13 cellular contexts compared by ENCODE assay signal in the genomic region with DNA sequence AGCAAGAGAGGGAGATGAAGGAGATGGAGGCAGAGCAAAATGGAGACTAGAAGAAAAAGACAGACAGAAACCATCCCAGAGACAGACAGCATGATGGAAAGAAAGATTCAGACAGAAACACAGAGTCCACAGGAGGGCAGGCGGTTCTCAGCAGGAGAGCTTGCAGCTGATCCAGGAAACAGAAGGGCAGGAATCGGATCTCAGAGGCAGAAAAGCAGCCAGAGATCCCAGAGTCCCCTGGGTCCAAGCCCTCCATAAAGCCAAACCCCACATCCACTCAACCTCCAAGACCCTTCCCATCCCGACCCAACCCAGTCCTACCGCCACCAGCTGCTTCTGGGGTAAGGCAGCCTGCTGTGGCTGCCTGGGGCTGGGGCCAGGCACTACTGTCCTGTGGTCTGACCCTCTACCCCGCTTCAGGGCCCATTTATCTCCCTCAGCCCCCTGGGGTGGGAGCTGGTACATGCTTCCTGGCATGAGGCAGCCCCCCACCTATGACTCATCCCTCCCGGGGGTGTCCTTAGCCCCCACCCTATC. TPM values are rescaled to one million over a fixed set of nuclear protein-coding genes. Genes with fewer than 3 reads are reported as not detected.
DNase-seq lines count a peak whose midpoint lies in the region; TF ChIP-seq lines count a peak whose summit lies in the region.
"Had no signal": no experiment of that assay in that cellular context is flagged by ENCODE, and none has a peak within 500 bp of the region (broad histone marks: within the 10 kb centered on the region; RNA-seq: fewer than 3 reads in every experiment).

A gene with protein sequence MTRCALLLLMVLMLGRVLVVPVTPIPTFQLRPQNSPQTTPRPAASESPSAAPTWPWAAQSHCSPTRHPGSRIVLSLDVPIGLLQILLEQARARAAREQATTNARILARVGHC (minus strand): TSS at position 400 of the 537 bp plus-strand sequence. CDS start 657 bp downstream, outside the sequence.

- peak; percentile 3 for DNase-seq in NCI-H2227 treated with DMSO at 0.1 percent for 48 hours (lab: John Stamatoyannopoulos, UW)
- no peak for DNase-seq in NCI-H2227 (lab: John Stamatoyannopoulos, UW; ENCODE audit: unreplicated experiment)
- DNase-seq in SK-MEL-5 (ENCODE audit: low read depth, low spot score) = peak; percentile 55
- no peak for DNase-seq in epithelial cell of prostate (ENCODE audit: low read depth, low spot score)
- no peak for DNase-seq in spleen
- DNase-seq in GM19240 (ENCODE audit: insufficient read length, low spot score) = no peak
- DNase-seq in RPMI8226 = no peak
- no peak for DNase-seq in amniotic stem cell (lab: John Stamatoyannopoulos, UW)
- DNase-seq: BE2C; central memory CD4-positive, alpha-beta T cell; NCI-H2029 treated with DMSO at 0.1 percent for 48 hours had no signal

- no peak within 1 kb of the TSS for H3K4me3 ChIP-seq in spleen

- H3K27ac ChIP-seq in epithelial cell of prostate = peak within 1 kb of the TSS; percentile 61
- peak within 1 kb of the TSS in 5 of 8 donors; percentile 2 to 62 (median 51) for H3K27ac ChIP-seq in spleen
- H3K27ac ChIP-seq: VCaP had no signal

- peaks cover 2 to 62% (median 35%) of the 10 kb centered on the region in 6 donors for H3K4me1 ChIP-seq in spleen

- H3K27me3 ChIP-seq in spleen (replicated peaks in 1 of 7) = no peaks in the 10 kb centered on the region
- H3K27me3 ChIP-seq: BE2C had no signal

- 65 to 80% (median 77%) methylated on average over 6 of the region's 6 CpGs for WGBS in spleen, 5 donors

- H3K9me3 ChIP-seq in spleen = no peaks in the 10 kb centered on the region
- H3K9me3 ChIP-seq: BE2C had no signal

- TF ChIP-seq CTCF in spleen (IDR thresholded peaks at IDR 0.05 in 8 of 11, conservative IDR thresholded peaks at IDR 0.05 in 3 of 11) = no peak

- no peak for TF ChIP-seq POLR2A in spleen (IDR thresholded peaks at IDR 0.05)

- in situ Hi-C loops in SK-MEL-5 (cut with HindIII; ENCODE audit: low pct_unique_long_range_greater_than_20kb, low sequenced_read_pairs) = no loop called here

- no peaks in the 10 kb centered on the region for H3K36me3 ChIP-seq in spleen
- H3K36me3 ChIP-seq: BE2C had no signal

- intact Hi-C loops in spleen (cut with DNase I; ENCODE audit: low total_unique reads) = no loop called here

RNA-seq across cellular contexts. Expression of the gene that starts here (rescaled TPM):
- 14.9 and 18.8 TPM in 2 replicates for total RNA-seq in SK-MEL-5 (2014; rRNA removed; shearing (Covaris generic))
- 14.1 and 17.6 TPM in 2 replicates for polyA plus RNA-seq in SK-MEL-5 (2015; cell fraction: cytosol; rRNA removed)
- polyA plus RNA-seq in SK-MEL-5 (2015; cell fraction: nucleus; rRNA removed) = 11.1 and 31.4 TPM in 2 replicates
- total RNA-seq in spleen = under 1 TPM in 5 of 7 donors, not detected in 2; 0.20 to 0.60 (median 0.51) TPM
- polyA plus RNA-seq in spleen = under 1 TPM; 0.21 to 0.61 (median 0.45) TPM
- polyA plus RNA-seq: liver had no signal

Comparison
In these comparisons a context has a peak if more than half of its experiments do, and no peak if none do; other contexts are left out.
1. DNase-seq: peak in NCI-H2227 treated with DMSO at 0.1 percent for 48 hours (single experiment) and SK-MEL-5 (single experiment); none in NCI-H2227 (single experiment), epithelial cell of prostate (single experiment), spleen (single experiment), GM19240 (single experiment), RPMI8226 (single experiment) and amniotic stem cell (single experiment).